ENCODE assay signal across 14 cellular contexts in genomic region chr17:75370288-75370687, GRCh38. TPM values are rescaled to one million over a fixed set of nuclear protein-coding genes. Genes with fewer than 3 reads are reported as not detected.
DNase-seq lines count a peak whose midpoint lies in the region; ATAC-seq and TF ChIP-seq lines count a peak whose summit lies in the region.
"Had no signal": no experiment of that assay in that cellular context is flagged by ENCODE, and none has a peak within 500 bp of the region (broad histone marks: within the 10 kb centered on the region; RNA-seq: fewer than 3 reads in every experiment).

No MANE protein-coding gene starts in this region.

- H3K27me3 Mint-ChIP-seq in chondrocyte (ENCODE audit: low read depth) (no peaks in the 10 kb centered on the region), memory B cell (no peaks in the 10 kb centered on the region), endothelial cell (ENCODE audit: unreplicated experiment) (peaks cover 2% of the 10 kb centered on the region)
- H3K27me3 Mint-ChIP-seq: dendritic cell treated with granulocyte-macrophage colony-stimulating factor and Interleukin-4, amounts not matched to agents 40 ng/mL and 50 ng/mL, for 4 days had no signal

- H3K9me3 ChIP-seq in OCI-LY1 (ENCODE audit: low read length) (no peaks in the 10 kb centered on the region), GM23248 (ENCODE audit: low read depth) (no peaks in the 10 kb centered on the region)
- H3K9me3 ChIP-seq: spleen had no signal

- H3K27ac ChIP-seq in OCI-LY1 (ENCODE audit: low read depth, low read length, poor library complexity, severe bottlenecking) (peak overlapping the region; percentile 18), temporal lobe (ENCODE audit: low read depth, low read length) (peak overlapping the region; percentile 38), GM23248 (no peak overlapping the region)
- H3K27ac ChIP-seq: WERI-Rb-1 had no signal

- in situ Hi-C loops in GM23248 (cut with MboI), result no loop called here

- WGBS in GM23248 (ENCODE audit: low coverage in 1 of 2, low lambda C conversion rate in 2 of 2, missing lambda C conversion rate in 2 of 2), 2 experiments, result 60 to 66% methylated on average over 6 of the region's 6 CpGs

- H3K4me1 ChIP-seq in OCI-LY1 (ENCODE audit: insufficient read depth, low read length, severe bottlenecking) (peaks cover 83% of the 10 kb centered on the region), GM23248 (ENCODE audit: insufficient read depth) (peaks cover 4% of the 10 kb centered on the region; the same call in 1 of the 2 replicates)

- no peak overlapping the region for H3K9ac ChIP-seq in OCI-LY1 (ENCODE audit: low read length)
- no peak overlapping the region for H3K9ac ChIP-seq in GM23248

- peaks cover 59% of the 10 kb centered on the region for H3K4me1 Mint-ChIP-seq in chondrocyte (ENCODE audit: low read depth)
- peaks cover 58% of the 10 kb centered on the region for H3K4me1 Mint-ChIP-seq in memory B cell
- H3K4me1 Mint-ChIP-seq in endothelial cell (ENCODE audit: unreplicated experiment), result peaks cover 9% of the 10 kb centered on the region

- H4K20me1 ChIP-seq in OCI-LY1 (ENCODE audit: insufficient read depth, low read length) (peaks cover 8% of the 10 kb centered on the region; the same call in 1 of the 2 replicates), GM23248 (ENCODE audit: insufficient read depth) (peaks cover 34% of the 10 kb centered on the region)

- H3K4me3 Mint-ChIP-seq in chondrocyte (ENCODE audit: unreplicated experiment) (no peak overlapping the region), memory B cell (no peak overlapping the region), endothelial cell (ENCODE audit: unreplicated experiment) (no peak overlapping the region)
- H3K4me3 Mint-ChIP-seq: activated T-helper 1 cell treated with anti-CD3 and anti-CD28 coated beads, Interleukin-12 subunit alpha, Interleukin-12 subunit beta, Interleukin-2, Interleukin-4 antibody, amounts not matched to agents 30 ng/mL and 10 ng/mL and 1 ng/mL, durations not matched to agents 14 hours and 24 hours and 36 hours; dendritic cell treated with granulocyte-macrophage colony-stimulating factor and Interleukin-4, amounts not matched to agents 40 ng/mL and 50 ng/mL, for 4 days had no signal

- intact Hi-C loops in posterior vena cava (cut with DNase I), result no loop called here

- H3K4me2 ChIP-seq in OCI-LY1 (ENCODE audit: low read length), result no peak overlapping the region
- H3K4me2 ChIP-seq in GM23248 (ENCODE audit: unreplicated experiment), result no peak overlapping the region

- H3K9me2 ChIP-seq in OCI-LY1 (ENCODE audit: low read depth, low read length) (no peaks in the 10 kb centered on the region), GM23248 (ENCODE audit: insufficient read depth) (no peaks in the 10 kb centered on the region)

- H3F3A ChIP-seq in OCI-LY1 (ENCODE audit: insufficient read depth, low read length) (peaks cover 8% of the 10 kb centered on the region), GM23248 (ENCODE audit: insufficient read depth) (peaks cover under 1% of the 10 kb centered on the region; the same call in 1 of the 2 replicates)

- H3K9me3 Mint-ChIP-seq in chondrocyte (ENCODE audit: low read depth) (no peaks in the 10 kb centered on the region), memory B cell (no peaks in the 10 kb centered on the region), endothelial cell (ENCODE audit: unreplicated experiment) (no peaks in the 10 kb centered on the region)
- H3K9me3 Mint-ChIP-seq: activated T-helper 1 cell treated with anti-CD3 and anti-CD28 coated beads, Interleukin-12 subunit alpha, Interleukin-12 subunit beta, Interleukin-2, Interleukin-4 antibody, amounts not matched to agents 30 ng/mL and 10 ng/mL and 1 ng/mL, durations not matched to agents 14 hours and 24 hours and 36 hours; dendritic cell treated with granulocyte-macrophage colony-stimulating factor and Interleukin-4, amounts not matched to agents 40 ng/mL and 50 ng/mL, for 4 days had no signal

- H3K36me3 Mint-ChIP-seq in chondrocyte (ENCODE audit: low read depth) (no peaks in the 10 kb centered on the region), memory B cell (peaks cover 19% of the 10 kb centered on the region), endothelial cell (ENCODE audit: low read depth, unreplicated experiment) (peaks cover 3% of the 10 kb centered on the region)

- H2AFZ ChIP-seq in OCI-LY1 (ENCODE audit: low read length) (no peak overlapping the region), GM23248 (no peak overlapping the region)

- H3K36me3 ChIP-seq in OCI-LY1 (ENCODE audit: insufficient read depth, low read length) (peaks cover 39% of the 10 kb centered on the region), GM23248 (ENCODE audit: low read depth) (no peaks in the 10 kb centered on the region)

- no peak for ATAC-seq in memory B cell (ENCODE audit: low read depth)

- H3K4me3 ChIP-seq in OCI-LY1 (ENCODE audit: low read depth, low read length, poor library complexity, severe bottlenecking) (no peak overlapping the region), GM23248 (no peak overlapping the region)
- H3K4me3 ChIP-seq: spleen had no signal

- H3K79me2 ChIP-seq in OCI-LY1 (ENCODE audit: insufficient read depth, low read length) (peaks cover 97% of the 10 kb centered on the region), GM23248 (ENCODE audit: insufficient read depth) (peaks cover 100% of the 10 kb centered on the region)

- TF ChIP-seq CTCF in OCI-LY1 (IDR thresholded peaks at IDR 0.05; ENCODE audit: low read length) (no peak), chondrocyte (IDR thresholded peaks at IDR 0.05) (no peak), endothelial cell (IDR thresholded peaks at IDR 0.05; ENCODE audit: unreplicated experiment) (no peak)

- no peak for DNase-seq in chondrocyte (ENCODE audit: low spot score)
- no peak for DNase-seq in memory B cell (ENCODE audit: low spot score in 2 of 2)
- DNase-seq in posterior vena cava (ENCODE audit: low spot score), result no peak
- DNase-seq in endothelial cell (ENCODE audit: low spot score), result no peak
- no peak for DNase-seq in GM23248
- DNase-seq: Calu3, mesendoderm, NCI-H2227 treated with DMSO at 0.1 percent for 48 hours, spleen, WERI-Rb-1 had no signal

- H3K27me3 ChIP-seq in OCI-LY1 (ENCODE audit: insufficient read depth, low read length) (no peaks in the 10 kb centered on the region), GM23248 (replicated peaks; ENCODE audit: insufficient read depth) (no peaks in the 10 kb centered on the region)
- H3K27me3 ChIP-seq: spleen had no signal

- H3K27ac Mint-ChIP-seq in chondrocyte (ENCODE audit: unreplicated experiment) (peak overlapping the region; percentile 84), memory B cell (peak overlapping the region; percentile 77), endothelial cell (ENCODE audit: unreplicated experiment) (no peak overlapping the region)
- H3K27ac Mint-ChIP-seq: activated T-helper 1 cell treated with anti-CD3 and anti-CD28 coated beads, Interleukin-12 subunit alpha, Interleukin-12 subunit beta, Interleukin-2, Interleukin-4 antibody, amounts not matched to agents 30 ng/mL and 10 ng/mL and 1 ng/mL, durations not matched to agents 14 hours and 24 hours and 36 hours; dendritic cell treated with granulocyte-macrophage colony-stimulating factor and Interleukin-4, amounts not matched to agents 40 ng/mL and 50 ng/mL, for 4 days had no signal

RNA-seq across cellular contexts. Expression of gene GRB2, which starts 35.2 kb away (rescaled TPM):
- 73.9 to 83.7 TPM (median 79.4 TPM) in 3 replicates for total RNA-seq in chondrocyte
- total RNA-seq in temporal lobe, result 151 TPM
- total RNA-seq in posterior vena cava, result 10 to 100 TPM; 87.2 to 97.8 TPM
- total RNA-seq in endothelial cell (ENCODE audit: unreplicated experiment), result 95.0 TPM
- total RNA-seq in GM23248 (2014; rRNA removed; shearing (Covaris generic)), result 65.0 and 103 TPM in 2 replicates
- polyA plus RNA-seq in GM23248 (2016; fragmentation: Nextera tagmentation; extraction: Ambion mirVana), result 96.6 and 105 TPM in 2 replicates
